6 cellular contexts compared by ENCODE assay signal in the genomic region with DNA sequence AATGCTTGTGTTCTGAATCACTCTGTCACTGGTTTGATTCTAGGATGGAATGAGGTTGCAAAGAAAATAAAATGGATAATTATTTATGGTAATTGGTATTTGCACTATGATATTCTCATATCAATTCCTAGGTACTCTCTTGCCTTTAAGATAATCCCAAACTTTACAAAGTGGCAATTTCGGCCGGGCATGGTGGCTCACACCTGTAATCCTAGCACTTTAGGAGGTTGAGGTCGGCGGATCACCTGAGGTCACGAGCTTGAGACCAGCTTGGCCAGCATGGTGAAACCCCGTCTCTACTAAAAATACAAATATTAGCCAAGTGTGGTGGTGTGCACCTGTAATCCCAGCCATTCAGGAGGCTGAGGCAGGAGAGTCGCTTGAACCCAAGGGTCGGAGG.
"Had no signal": no experiment of that assay in that cellular context is flagged by ENCODE, and none has a peak within 500 bp of the region (broad histone marks: within the 10 kb centered on the region; RNA-seq: fewer than 3 reads in every experiment).

No MANE protein-coding gene starts in this region.

- H3K27ac ChIP-seq: HL-60 had no signal

- DNase-seq: IMR-90, KBM-7, KG1 had no signal

- ATAC-seq: HepG2, K562 had no signal

- H3K4me3 ChIP-seq: K562 had no signal
